ENCODE assay signal across 35 cellular contexts in the genomic region with DNA sequence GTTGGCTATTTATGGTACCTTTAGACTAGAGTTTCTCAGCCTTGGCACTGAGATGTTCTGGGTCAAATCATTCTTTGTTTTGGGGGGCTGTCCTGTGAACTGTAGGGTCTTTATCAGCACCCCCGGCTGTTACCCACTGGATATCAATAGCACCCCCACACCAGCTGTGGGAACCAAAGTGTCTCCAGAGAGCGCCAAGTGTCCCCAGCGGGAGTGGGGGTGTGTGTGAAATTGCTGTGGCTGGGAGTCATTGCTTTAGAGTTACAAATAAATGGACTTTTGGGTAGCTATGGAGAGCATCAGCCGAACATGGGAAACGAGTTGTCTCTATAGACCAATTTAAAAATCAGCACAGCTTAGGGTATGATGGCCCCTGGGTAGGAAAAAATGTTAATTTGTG.
"Had no signal": no experiment of that assay in that cellular context is flagged by ENCODE, and none has a peak within 500 bp of the region (broad histone marks: within the 10 kb centered on the region; RNA-seq: fewer than 3 reads in every experiment).

No MANE protein-coding gene starts in this region.

- H3K9me3 ChIP-seq: MG63 had no signal

- H3K27me3 ChIP-seq: MG63 had no signal

- DNase-seq: Karpas-422, Kasumi-1, MG63, MM.1S, MV-4-11, NCI-H1048, NCI-H1092, NCI-H1092 treated with DMSO at 0.1 percent for 48 hours, NCI-H1105, NCI-H1105 treated with DMSO at 0.1 percent for 48 hours, NCI-H1417, NCI-H1417 treated with DMSO at 0.1 percent for 48 hours, NCI-H1436, NCI-H1436 treated with DMSO at 0.1 percent for 48 hours, NCI-H146, NCI-H1694, NCI-H1694 treated with DMSO at 0.1 percent for 48 hours, NCI-H187, NCI-H187 treated with DMSO at 0.1 percent for 48 hours, NCI-H1930, NCI-H2029, NCI-H2029 treated with DMSO at 0.1 percent for 48 hours, NCI-H2081, NCI-H2081 treated with DMSO at 0.1 percent for 48 hours, NCI-H2107, NCI-H2171, NCI-H2171 treated with DMSO at 0.1 percent for 48 hours, NCI-H2227 treated with DMSO at 0.1 percent for 48 hours, NCI-H226, NCI-H345, NCI-H446, NCI-H446 treated with DMSO at 0.1 percent for 48 hours, NCI-H510A, NCI-H510A treated with DMSO at 0.1 percent for 48 hours, NCI-H524 had no signal
